In the genomic region with DNA sequence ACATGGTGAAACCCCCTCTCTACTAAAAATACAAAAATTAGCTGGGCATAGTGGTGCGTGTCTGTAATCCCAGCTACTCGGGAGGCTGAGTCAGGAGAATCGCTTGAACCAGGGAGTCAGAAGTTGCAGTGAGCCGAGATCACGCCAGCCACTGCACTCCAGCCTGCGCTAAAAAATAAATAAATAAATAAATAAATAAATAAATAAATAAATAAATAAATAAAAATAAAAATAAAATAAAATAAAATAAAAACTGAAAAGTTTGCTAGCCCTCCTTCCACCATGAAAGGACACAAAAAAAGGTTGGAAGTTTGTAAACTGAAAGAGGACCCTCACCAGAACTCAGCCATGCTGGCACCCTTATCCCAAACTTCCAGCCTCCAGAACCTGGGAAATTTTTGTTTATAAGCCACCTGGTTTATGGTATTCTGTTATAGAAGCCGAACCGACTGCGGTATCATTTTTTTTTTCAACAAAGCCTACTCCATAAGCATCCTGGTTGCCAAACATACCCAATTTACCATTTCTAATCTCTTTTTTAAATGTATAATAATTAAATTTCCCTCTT, we compare ENCODE assay signal across 22 cellular contexts.
"Had no signal": no experiment of that assay in that cellular context is flagged by ENCODE, and none has a peak within 500 bp of the region (broad histone marks: within the 10 kb centered on the region; RNA-seq: fewer than 3 reads in every experiment).

No MANE protein-coding gene starts in this region.

- H3K79me2 ChIP-seq: hepatocyte had no signal

- H3K4me3 ChIP-seq: colonic mucosa, dorsolateral prefrontal cortex, esophagus muscularis mucosa, gastroesophageal sphincter, heart left ventricle, hepatocyte, left lung, lower lobe of right lung, mucosa of descending colon had no signal

- H3K4me1 ChIP-seq: colonic mucosa, esophagus muscularis mucosa, foreskin keratinocyte, gastroesophageal sphincter, heart left ventricle, left lung, lower lobe of right lung had no signal

- H2AFZ ChIP-seq: hepatocyte had no signal

- H3K36me3 ChIP-seq: colonic mucosa, esophagus muscularis mucosa, gastroesophageal sphincter, heart left ventricle, left lung, lower lobe of right lung had no signal

- H3K27me3 ChIP-seq: colonic mucosa, dorsolateral prefrontal cortex, esophagus muscularis mucosa, foreskin keratinocyte, gastroesophageal sphincter, heart left ventricle, hepatocyte, left lung had no signal

- H3K4me2 ChIP-seq: hepatocyte had no signal

- H3K9me3 ChIP-seq: colonic mucosa, esophagus muscularis mucosa, gastroesophageal sphincter, heart left ventricle, lower lobe of right lung, mucosa of descending colon had no signal

- ATAC-seq: foreskin keratinocyte, gastroesophageal sphincter, heart left ventricle, left cardiac atrium, left lung, left ventricle myocardium superior, lower lobe of right lung, mucosa of descending colon had no signal

- DNase-seq: colonic mucosa; cortex of kidney; dorsolateral prefrontal cortex; effector CD4-positive, alpha-beta T cell; effector memory CD4-positive, alpha-beta T cell; foreskin keratinocyte; heart left ventricle; hypothalamus; left cardiac atrium; left lung; left ventricle myocardium superior; lower lobe of right lung; mesenchymal stem cell; mucosa of descending colon; naive B cell had no signal

- FAIRE-seq: endothelial cell of umbilical vein, frontal cortex, islet of Langerhans, keratinocyte had no signal

- H3K27ac ChIP-seq: colonic mucosa, dorsolateral prefrontal cortex, esophagus muscularis mucosa, foreskin keratinocyte, gastroesophageal sphincter, heart left ventricle, hepatocyte, left lung, lower lobe of right lung had no signal
